Comparison of ENCODE assay signal across 8 cellular contexts in genomic region chr6:36724514-36725385, GRCh38. TPM values are rescaled to one million over a fixed set of nuclear protein-coding genes. Genes with fewer than 3 reads are reported as not detected.
DNase-seq lines count a peak whose midpoint lies in the region; ATAC-seq, FAIRE-seq and TF ChIP-seq lines count a peak whose summit lies in the region.

No MANE protein-coding gene starts in this region.

- no peaks in the 10 kb centered on the region for H3K4me1 ChIP-seq in ascending aorta

- no peaks in the 10 kb centered on the region for H3K9me3 ChIP-seq in ascending aorta

- intact Hi-C loops in ascending aorta (cut with DNase I) = loop anchor here (1.0 kb wide), 1 partner anchor 109 kb away; no protein-coding TSS in a partner anchor

- no peak for ATAC-seq in HG03108 (IDR thresholded peaks at IDR 0.05; ENCODE audit: unreplicated experiment)

- no peaks in the 10 kb centered on the region for H3K36me3 ChIP-seq in ascending aorta

- no peak for FAIRE-seq in RCC 7860 (lab: Jason Lieb, UNC)

- peak; percentile 37 to 53 (median 37) for TF ChIP-seq CTCF in ascending aorta (IDR thresholded peaks at IDR 0.05)

- H3K27ac ChIP-seq in ascending aorta = no peak overlapping the region

- DNase-seq in DMS79 (lab: John Stamatoyannopoulos, UW) (peak; percentile 47), HuH-7.5 (ENCODE audit: low spot score) (peak; percentile 83), RCC 7860 (ENCODE audit: low spot score) (peak; percentile 44), ascending aorta (ENCODE audit: low spot score in 2 of 2) (peak in 1 of 2 donors; percentile 82), hippocampal formation (lab: John Stamatoyannopoulos, UW) (peak; percentile 12 to 13), C1 segment of cervical spinal cord (lab: John Stamatoyannopoulos, UW) (no peak)
- peak in 3 of 4 experiments; percentile 18 to 57 (median 28) for DNase-seq in stimulated activated CD4-positive, alpha-beta T cell treated with anti-CD3 and anti-CD28 coated beads, Interleukin-1b, Interleukin-23, amount 100 ng/mL, for 24 hours (ENCODE audit: low read depth in 4 of 4, low spot score in 1 of 4)

- H3K27me3 ChIP-seq in ascending aorta = no peaks in the 10 kb centered on the region

- no peak overlapping the region for H3K4me3 ChIP-seq in ascending aorta

RNA-seq across cellular contexts. Expression of gene RAB44, which starts 27.1 kb away (rescaled TPM):
- 0.21 TPM for total RNA-seq in ascending aorta

RNA-seq across cellular contexts. Expression of gene CDKN1A, which starts 46.2 kb away (rescaled TPM):
- total RNA-seq in ascending aorta = 353 TPM

Comparison
In these comparisons a context has a peak if more than half of its experiments do, and no peak if none do; other contexts are left out.
1. DNase-seq: peak in DMS79 (single experiment), HuH-7.5 (single experiment), RCC 7860 (single experiment), hippocampal formation (2 of 2) and stimulated activated CD4-positive, alpha-beta T cell treated with anti-CD3 and anti-CD28 coated beads, Interleukin-1b, Interleukin-23, amount 100 ng/mL, for 24 hours (3 of 4); none in C1 segment of cervical spinal cord (0 of 14).